ENCODE assay signal across 29 cellular contexts in the genomic region with DNA sequence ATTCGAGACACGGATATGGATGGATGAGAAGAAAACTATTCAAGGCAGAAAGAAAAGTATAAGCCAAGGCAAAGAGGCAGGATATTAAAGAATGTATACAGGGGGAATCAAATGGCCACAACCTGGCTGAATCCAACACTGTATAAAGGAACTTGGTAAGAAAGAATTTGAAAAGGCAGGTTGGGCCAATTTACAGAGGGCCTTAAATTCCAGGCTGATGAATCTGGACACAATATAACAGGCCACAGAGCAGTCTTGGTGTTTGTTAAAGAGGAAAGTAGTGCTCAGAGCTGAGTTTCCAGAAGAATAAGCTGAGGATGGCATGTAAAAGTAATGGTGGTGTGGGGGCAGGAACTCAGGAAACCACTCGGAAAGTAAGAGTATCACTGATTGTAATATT.
"Had no signal": no experiment of that assay in that cellular context is flagged by ENCODE, and none has a peak within 500 bp of the region (broad histone marks: within the 10 kb centered on the region; RNA-seq: fewer than 3 reads in every experiment).

No MANE protein-coding gene starts in this region.

- H3K27me3 Mint-ChIP-seq: activated CD4-positive, alpha-beta T cell treated with anti-CD3 and anti-CD28 coated beads for 36 hours; activated naive CD8-positive, alpha-beta T cell; activated T-helper 17 cell treated with anti-CD3 and anti-CD28 coated beads, Interleukin-2, amount 50 U/mL, for 72 hours had no signal

- H3K4me1 ChIP-seq: body of pancreas, SJSA1 had no signal

- H3K36me3 ChIP-seq: MG63, Peyer's patch, SJSA1 had no signal

- H3K9me3 Mint-ChIP-seq: activated CD4-positive, alpha-beta memory T cell treated with anti-CD3 and anti-CD28 coated beads, Interleukin-2, amount 10 ng/mL, durations not matched to agents 7 days and 5 days; activated naive CD4-positive, alpha-beta T cell treated with anti-CD3 and anti-CD28 coated beads for 36 hours; activated T-helper 17 cell treated with anti-CD3 and anti-CD28 coated beads, Interleukin-2, amount 50 U/mL, for 72 hours had no signal

- H3K4me3 ChIP-seq: body of pancreas, MG63, Peyer's patch, SJSA1 had no signal

- H3K4me1 Mint-ChIP-seq: activated CD4-positive, alpha-beta T cell treated with anti-CD3 and anti-CD28 coated beads for 36 hours; activated T-helper 17 cell treated with anti-CD3 and anti-CD28 coated beads, Interleukin-2, amount 50 U/mL, for 72 hours had no signal

- H3K27me3 ChIP-seq: body of pancreas, MG63, Peyer's patch, SJSA1 had no signal

- H3K36me3 Mint-ChIP-seq: activated naive CD8-positive, alpha-beta T cell had no signal

- DNase-seq: activated CD4-positive, alpha-beta memory T cell treated with anti-CD3 and anti-CD28 coated beads, Interleukin-2, amount 10 ng/mL, durations not matched to agents 7 days and 5 days; activated CD4-positive, alpha-beta T cell treated with anti-CD3 and anti-CD28 coated beads for 36 hours; activated CD4-positive, alpha-beta T cell treated with anti-CD3 and anti-CD28 coated beads, Interleukin-2, amount 50 U/mL, for 1 hour; activated gamma-delta T cell; activated naive CD4-positive, alpha-beta T cell treated with anti-CD3 and anti-CD28 coated beads for 36 hours; activated T-cell treated with anti-CD3 and anti-CD28 coated beads for 4 hours; activated T-cell treated with anti-CD3 and anti-CD28 coated beads, Interleukin-2, amount 50 U/mL, for 48 hours; amygdala; body of pancreas; central memory CD4-positive, alpha-beta T cell; MG63; MV-4-11; NCI-H1092 treated with DMSO at 0.1 percent for 48 hours; NCI-H1417 treated with DMSO at 0.1 percent for 48 hours; NCI-H1694; NCI-H2029; NCI-H345; NCI-H510A; NCI-H526 treated with DMSO at 0.1 percent for 48 hours; NK-92 treated with Interleukin-12 subunit alpha and Interleukin-12 subunit beta, amount 100 ng/mL, for 24 hours; Peyer's patch; Right ventricle myocardium superior; T-helper 2 cell; T1000 had no signal

- H3K9me3 ChIP-seq: body of pancreas, MG63, Peyer's patch, SJSA1 had no signal

- ATAC-seq: activated CD4-positive, alpha-beta T cell treated with anti-CD3 and anti-CD28 coated beads for 36 hours; activated T-helper 17 cell treated with anti-CD3 and anti-CD28 coated beads, Interleukin-2, amount 50 U/mL, for 72 hours; body of pancreas; SK-N-SH treated with all-trans-retinoic acid at 6 μM for 48 hours had no signal

- H3K27ac ChIP-seq: body of pancreas, Peyer's patch, RWPE1, SJSA1 had no signal

- H3K27ac Mint-ChIP-seq: activated CD4-positive, alpha-beta memory T cell treated with anti-CD3 and anti-CD28 coated beads, Interleukin-2, amount 10 ng/mL, durations not matched to agents 7 days and 5 days; activated CD4-positive, alpha-beta T cell treated with anti-CD3 and anti-CD28 coated beads for 36 hours; activated naive CD4-positive, alpha-beta T cell treated with anti-CD3 and anti-CD28 coated beads for 36 hours; activated naive CD8-positive, alpha-beta T cell; activated T-helper 17 cell treated with anti-CD3 and anti-CD28 coated beads, Interleukin-2, amount 50 U/mL, for 72 hours had no signal

- H3K4me3 Mint-ChIP-seq: activated CD4-positive, alpha-beta memory T cell treated with anti-CD3 and anti-CD28 coated beads, Interleukin-2, amount 10 ng/mL, durations not matched to agents 7 days and 5 days; activated CD4-positive, alpha-beta T cell treated with anti-CD3 and anti-CD28 coated beads for 36 hours; activated naive CD4-positive, alpha-beta T cell treated with anti-CD3 and anti-CD28 coated beads for 36 hours; activated naive CD8-positive, alpha-beta T cell; activated T-helper 17 cell treated with anti-CD3 and anti-CD28 coated beads, Interleukin-2, amount 50 U/mL, for 72 hours had no signal
